In the genomic region with DNA sequence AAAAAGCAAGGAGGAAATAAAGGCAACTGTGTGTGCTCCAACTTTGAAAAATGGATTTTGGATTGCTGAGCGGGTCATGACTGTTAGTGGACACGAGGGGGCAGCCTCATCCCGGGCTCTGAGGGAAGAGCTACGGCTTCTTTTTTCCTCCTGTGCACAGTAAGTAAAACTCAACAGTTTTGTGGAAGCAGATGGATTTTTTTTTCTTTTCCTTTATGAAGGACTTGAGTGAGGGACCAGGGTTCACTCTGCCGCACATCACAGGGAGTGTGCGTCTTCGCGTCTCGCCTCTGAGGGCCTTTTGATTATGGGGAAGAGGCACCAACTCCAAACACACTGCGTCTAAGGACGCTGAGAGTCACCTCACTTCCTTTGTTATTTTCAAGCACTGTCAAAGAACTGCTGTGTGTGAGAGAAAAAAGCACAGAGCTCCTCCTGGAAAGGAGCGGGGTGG, we compare ENCODE assay signal across 8 cellular contexts.
DNase-seq lines count a peak whose midpoint lies in the region; ATAC-seq and TF ChIP-seq lines count a peak whose summit lies in the region.

No MANE protein-coding gene starts in this region.

- POLR2A ChIA-PET in CD4-positive, alpha-beta T cell (lab: Charles Lee): no interaction called here
- POLR2A ChIA-PET in Panc1 (lab: Charles Lee): no interaction called here

- peak in 6 of 10 experiments; percentile 1 to 33 (median 4) for DNase-seq in CD4-positive, alpha-beta T cell
- no peak for DNase-seq in Panc1 (ENCODE audit: low read depth, low spot score)
- DNase-seq in amniotic stem cell (lab: John Stamatoyannopoulos, UW): peak; percentile 19
- peak; percentile 35 to 60 (median 58) for DNase-seq in right cardiac atrium
- peak; percentile 35 for DNase-seq in prostate gland (ENCODE audit: low spot score)

- no peaks in the 10 kb centered on the region for H3K9me3 Mint-ChIP-seq in CD4-positive, alpha-beta T cell

- H3K27me3 ChIP-seq in CD4-positive, alpha-beta T cell (ENCODE audit: control insufficient read depth, insufficient read depth, low read length): no peaks in the 10 kb centered on the region
- H3K27me3 ChIP-seq in Panc1 (ENCODE audit: control insufficient read depth, insufficient read depth, low read length) (no peaks in the 10 kb centered on the region; the same call in 1 of the 2 replicates), right cardiac atrium (ENCODE audit: control insufficient read depth, insufficient read depth) (no peaks in the 10 kb centered on the region), prostate gland (replicated peaks; ENCODE audit: insufficient read depth) (no peaks in the 10 kb centered on the region)

- WGBS in right cardiac atrium: 2% methylated on average over 12 of the region's 12 CpGs
- WGBS in prostate gland: 2% methylated on average over 12 of the region's 12 CpGs

- no peak overlapping the region for H3K27ac ChIP-seq in CD4-positive, alpha-beta T cell (ENCODE audit: low read depth, low read length)
- H3K27ac ChIP-seq in Panc1 (ENCODE audit: low read length) (no peak overlapping the region), right cardiac atrium (ENCODE audit: low read length) (no peak overlapping the region), prostate gland (no peak overlapping the region)

- H3K9me3 ChIP-seq in CD4-positive, alpha-beta T cell (ENCODE audit: control insufficient read depth, low read length): no peaks in the 10 kb centered on the region
- H3K9me3 ChIP-seq in Panc1 (ENCODE audit: control insufficient read depth, insufficient read depth, low read depth, low read length) (no peaks in the 10 kb centered on the region), right cardiac atrium (ENCODE audit: control insufficient read depth, low read length) (no peaks in the 10 kb centered on the region), prostate gland (no peaks in the 10 kb centered on the region)

- BruUV-seq in Panc1 (replicated peaks; lab: Mats Ljungman, UMichigan): no TSS peak

- TF ChIP-seq CTCF in CD4-positive, alpha-beta T cell (IDR thresholded peaks at IDR 0.05): peak; percentile 75
- TF ChIP-seq CTCF in Panc1 (IDR thresholded peaks at IDR 0.05): peak; percentile 88
- peak; percentile 41 to 73 (median 68) for TF ChIP-seq CTCF in prostate gland (IDR thresholded peaks at IDR 0.05)

- CTCF ChIA-PET in CD4-positive, alpha-beta T cell (lab: Charles Lee): interaction anchor here (0.6 to 1.0 kb wide), 3 partner anchors 10 to 212 kb away, joined by 3 to 5 read pairs (median 3); no protein-coding TSS in a partner anchor
- CTCF ChIA-PET in Panc1 (lab: Charles Lee): interaction anchor here (0.5 to 0.6 kb wide), 2 partner anchors 45 to 290 kb away, joined by 3 to 5 read pairs; no protein-coding TSS in a partner anchor

- no peaks in the 10 kb centered on the region for H3K4me1 ChIP-seq in Panc1 (ENCODE audit: control insufficient read depth, insufficient read depth, low read length)
- no peaks in the 10 kb centered on the region for H3K4me1 ChIP-seq in right cardiac atrium (ENCODE audit: control insufficient read depth, insufficient read depth, low read length)
- H3K4me1 ChIP-seq in prostate gland (replicated peaks): no peaks in the 10 kb centered on the region

- peaks cover 6% of the 10 kb centered on the region for H3K4me1 Mint-ChIP-seq in CD4-positive, alpha-beta T cell (ENCODE audit: low read depth)

- peaks cover 8% of the 10 kb centered on the region for H3K27me3 Mint-ChIP-seq in CD4-positive, alpha-beta T cell

- H3K4me3 ChIP-seq in Panc1 (ENCODE audit: low read depth in 2 of 2, low read length in 2 of 2): 0 out of 4 replicates have a peak overlapping the region, but pooled peaks of 1 of the 2 experiments have one; percentile 18
- H3K4me3 ChIP-seq in right cardiac atrium (ENCODE audit: low read length): peak overlapping the region; percentile 43
- no peak overlapping the region for H3K4me3 ChIP-seq in prostate gland

- intact Hi-C loops in CD4-positive, alpha-beta T cell (cut with DNase I, micrococcal nuclease): no loop called here
- intact Hi-C loops in Panc1 (cut with micrococcal nuclease; ENCODE audit: unreplicated experiment) (no loop called here), right cardiac atrium (cut with DNase I) (no loop called here), prostate gland (cut with DNase I) (no loop called here)

- H3K36me3 ChIP-seq in Panc1 (ENCODE audit: control insufficient read depth, insufficient read depth, low read length): no peaks in the 10 kb centered on the region
- no peaks in the 10 kb centered on the region for H3K36me3 ChIP-seq in prostate gland

- H3K27ac Mint-ChIP-seq in CD4-positive, alpha-beta T cell: no peak overlapping the region

- no peak for TF ChIP-seq POLR2A in prostate gland (IDR thresholded peaks at IDR 0.05)

- peak overlapping the region; percentile 79 for H3K4me3 Mint-ChIP-seq in CD4-positive, alpha-beta T cell

- peak; percentile 57 for ATAC-seq in CD4-positive, alpha-beta T cell (ENCODE audit: poor library complexity)
- ATAC-seq in GM18870 (IDR thresholded peaks at IDR 0.05; ENCODE audit: unreplicated experiment): peak; percentile 77
- peak; percentile 70 for ATAC-seq in HG03378 (IDR thresholded peaks at IDR 0.05; ENCODE audit: unreplicated experiment)
- ATAC-seq in Panc1: peak; percentile 78
- peak; percentile 74 to 78 for ATAC-seq in right cardiac atrium
- no peak for ATAC-seq in HG02840 (IDR thresholded peaks at IDR 0.05; ENCODE audit: low FRiP score, unreplicated experiment)

- no peaks in the 10 kb centered on the region for H3K36me3 Mint-ChIP-seq in CD4-positive, alpha-beta T cell (ENCODE audit: low read depth)

- in situ Hi-C loops in Panc1 (cut with HindIII; ENCODE audit: low pct_unique_long_range_greater_than_20kb, low sequenced_read_pairs): no loop called here
